In genomic region chr16:14996702-14997101, GRCh38 we compare ENCODE assay signal across 8 cellular contexts. TPM values are rescaled to one million over a fixed set of nuclear protein-coding genes. Genes with fewer than 3 reads are reported as not detected.
DNase-seq lines count a peak whose midpoint lies in the region; ATAC-seq and TF ChIP-seq lines count a peak whose summit lies in the region.
"Not testable (repeated sequence)": the region's sequence is repeated elsewhere in the genome, so short reads cannot be mapped to it uniquely, and the experiment has no call there.
"Had no signal": no experiment of that assay in that cellular context is flagged by ENCODE, and none has a peak within 500 bp of the region (broad histone marks: within the 10 kb centered on the region; RNA-seq: fewer than 3 reads in every experiment).

No MANE protein-coding gene starts in this region.

- DNase-seq in EL (peak; percentile 59), LHCN-M2 (ENCODE audit: low read depth) (peak; percentile 49), adipocyte (ENCODE audit: low read depth) (peak; percentile 59), MCF 10A (ENCODE audit: unreplicated experiment) (peak; percentile 47), fibroblast of gingiva (ENCODE audit: low read depth) (peak; percentile 30), osteocyte (ENCODE audit: extremely low spot score, unreplicated experiment) (peak; percentile 72)
- DNase-seq in Right ventricle myocardium superior, result not testable (repeated sequence)

- intact Hi-C loops in MCF 10A (cut with micrococcal nuclease); Right ventricle myocardium superior (cut with DNase I): not testable (repeated sequence)

- peak overlapping the region; percentile 42 for H3K27ac Mint-ChIP-seq in MCF 10A (ENCODE audit: low read depth, unreplicated experiment)
- peak overlapping the region; percentile 67 for H3K27ac Mint-ChIP-seq in osteocyte (ENCODE audit: unreplicated experiment)

- not testable (repeated sequence) for H3K4me3 ChIP-seq in adipocyte (ENCODE audit: low read length)

- POLR2A ChIA-PET in MCF 10A (lab: Yijun Ruan, JAX), result not testable (repeated sequence)

- H3K9me3 Mint-ChIP-seq in MCF 10A (ENCODE audit: unreplicated experiment); osteocyte (ENCODE audit: unreplicated experiment): not testable (repeated sequence)

- peaks cover 55% of the 10 kb centered on the region for H3K36me3 Mint-ChIP-seq in MCF 10A (ENCODE audit: insufficient read depth, unreplicated experiment)
- peaks cover 33% of the 10 kb centered on the region for H3K36me3 Mint-ChIP-seq in osteocyte (ENCODE audit: unreplicated experiment)

- H3K27me3 Mint-ChIP-seq in MCF 10A (ENCODE audit: insufficient read depth, unreplicated experiment); osteocyte (ENCODE audit: unreplicated experiment): not testable (repeated sequence)

- not testable (repeated sequence) for H3K27me3 ChIP-seq in adipocyte (replicated peaks; ENCODE audit: control insufficient read depth, insufficient read depth, low read length)

- TF ChIP-seq CTCF in MCF 10A (IDR thresholded peaks at IDR 0.05; ENCODE audit: unreplicated experiment); osteocyte (IDR thresholded peaks at IDR 0.05): not testable (repeated sequence)

- not testable (repeated sequence) for H3K4me1 ChIP-seq in adipocyte (ENCODE audit: control insufficient read depth, insufficient read depth, low read length)

- not testable (repeated sequence) for BruUV-seq in MCF 10A (replicated peaks; lab: Mats Ljungman, UMichigan)

- peak; percentile 20 for ATAC-seq in Right ventricle myocardium superior (ENCODE audit: poor library complexity)

- CTCF ChIA-PET in MCF 10A (lab: Yijun Ruan, JAX), result not testable (repeated sequence)

- not testable (repeated sequence) for H3K4me3 Mint-ChIP-seq in MCF 10A (ENCODE audit: unreplicated experiment); osteocyte (ENCODE audit: unreplicated experiment)

- H3K4me1 Mint-ChIP-seq in MCF 10A (ENCODE audit: insufficient read depth, unreplicated experiment), result not testable (repeated sequence)
- H3K4me1 Mint-ChIP-seq in osteocyte (ENCODE audit: unreplicated experiment), result peaks cover 20% of the 10 kb centered on the region

- H3K36me3 ChIP-seq in adipocyte (ENCODE audit: control insufficient read depth, insufficient read depth, low read length, severe bottlenecking), result peaks cover 21% of the 10 kb centered on the region

- not testable (repeated sequence) for H3K9ac ChIP-seq in adipocyte (ENCODE audit: low read length)

- not testable (repeated sequence) for H3K9me3 ChIP-seq in adipocyte (ENCODE audit: control insufficient read depth, low read length)

RNA-seq across cellular contexts. Expression of gene PDXDC1, which starts 21.9 kb away (rescaled TPM):
- total RNA-seq in LHCN-M2 (2014; rRNA removed) (44.2 and 49.1 TPM in 2 replicates), MCF 10A (2022) (70.7 and 97.1 TPM in 2 replicates), Right ventricle myocardium superior (72.6 TPM), osteocyte (107 and 109 TPM in 2 replicates)
- polyA plus RNA-seq in LHCN-M2 (2012), result 36.5 TPM

RNA-seq across cellular contexts. Expression of gene NTAN1, which starts 59.2 kb away (rescaled TPM):
- 84.2 and 116 TPM in 2 replicates for total RNA-seq in LHCN-M2 (2014; rRNA removed)
- 85.6 TPM for polyA plus RNA-seq in LHCN-M2 (2012)
- 18.9 and 20.6 TPM in 2 replicates for total RNA-seq in MCF 10A (2022)
- total RNA-seq in Right ventricle myocardium superior, result 23.3 TPM
- total RNA-seq in osteocyte, result 54.9 and 56.4 TPM in 2 replicates

RNA-seq across cellular contexts. Expression of gene NPIPA1, which starts 59.5 kb away (rescaled TPM):
- 36.0 and 54.5 TPM in 2 replicates for total RNA-seq in LHCN-M2 (2014; rRNA removed)
- 28.2 TPM for polyA plus RNA-seq in LHCN-M2 (2012)
- 212 and 215 TPM in 2 replicates for total RNA-seq in MCF 10A (2022)
- 38.1 TPM for total RNA-seq in Right ventricle myocardium superior
- 148 and 176 TPM in 2 replicates for total RNA-seq in osteocyte
- polyA plus RNA-seq: CD14-positive monocyte had no signal
